8 cellular contexts compared by ENCODE assay signal in genomic region chr19:38850231-38850975, GRCh38. TPM values are rescaled to one million over a fixed set of nuclear protein-coding genes. Genes with fewer than 3 reads are reported as not detected.
A peak's percentile ranks its signal among the peaks of the same experiment; 100 is the strongest.
DNase-seq lines count a peak whose midpoint lies in the region; ATAC-seq lines count a peak whose summit lies in the region.

No MANE protein-coding gene starts in this region.

- peak overlapping the region; percentile 54 for H3K4me3 ChIP-seq in endocrine pancreas (ENCODE audit: control insufficient read depth, insufficient read depth, low read length)
- peak overlapping the region in 1 of 2 experiments; percentile 86 for H3K4me3 ChIP-seq in mesenchymal stem cell (ENCODE audit: insufficient read depth in 1 of 2, low read depth in 1 of 2, low read length in 2 of 2)

- H3K9me3 ChIP-seq in endocrine pancreas (ENCODE audit: control insufficient read depth, low read length) (no peaks in the 10 kb centered on the region), mesenchymal stem cell (ENCODE audit: control insufficient read depth, low read length) (no peaks in the 10 kb centered on the region)

- peak overlapping the region in 1 of 2 experiments; percentile 10 for H3K23ac ChIP-seq in mesenchymal stem cell (ENCODE audit: low read length in 2 of 2)

- H2BK5ac ChIP-seq in mesenchymal stem cell (ENCODE audit: low read depth, low read length, poor library complexity, severe bottlenecking) = no peak overlapping the region

- H3K18ac ChIP-seq in mesenchymal stem cell (ENCODE audit: low read depth in 1 of 2, low read length in 2 of 2) = peak overlapping the region; percentile 67 to 68

- H3K79me1 ChIP-seq in mesenchymal stem cell (replicated peaks; ENCODE audit: low read length, poor library complexity, severe bottlenecking) = peaks cover 1% of the 10 kb centered on the region

- H3K4me1 ChIP-seq in endocrine pancreas (ENCODE audit: control insufficient read depth, insufficient read depth, low read length) (no peaks in the 10 kb centered on the region), mesenchymal stem cell (ENCODE audit: control insufficient read depth, insufficient read depth, low read depth, low read length) (peaks cover 27% of the 10 kb centered on the region)

- 1% methylated on average over 38 of the region's 38 CpGs for WGBS in mesenchymal stem cell

- peak overlapping the region; percentile 73 for H3K9ac ChIP-seq in endocrine pancreas (ENCODE audit: control insufficient read depth, insufficient read depth, low read length)
- H3K9ac ChIP-seq in mesenchymal stem cell (ENCODE audit: low read length) = peak overlapping the region; percentile 91

- in situ Hi-C loops in Caki2 (cut with HindIII; ENCODE audit: low pct_unique_long_range_greater_than_20kb, low sequenced_read_pairs) = no loop called here

- no peak overlapping the region for H3K14ac ChIP-seq in mesenchymal stem cell (ENCODE audit: low read length in 2 of 2)

- H2AK5ac ChIP-seq in mesenchymal stem cell (ENCODE audit: low read length, severe bottlenecking) = peak overlapping the region; percentile 73

- peak overlapping the region; percentile 92 for H3K27ac ChIP-seq in mesenchymal stem cell (ENCODE audit: low read length, poor library complexity, severe bottlenecking)

- peak overlapping the region; percentile 91 for H4K91ac ChIP-seq in mesenchymal stem cell (ENCODE audit: low read length)

- ATAC-seq in GM21390 (IDR thresholded peaks at IDR 0.05; ENCODE audit: unreplicated experiment) = peak; percentile 55

- H2BK12ac ChIP-seq in mesenchymal stem cell (ENCODE audit: low read length in 2 of 2) = peak overlapping the region in 1 of 2 experiments; percentile 87

- peak overlapping the region; percentile 69 for H2BK120ac ChIP-seq in mesenchymal stem cell (ENCODE audit: low read depth, low read length)

- no peak overlapping the region for H2AFZ ChIP-seq in mesenchymal stem cell (ENCODE audit: low read depth, low read length)

- no peak overlapping the region for H2BK15ac ChIP-seq in mesenchymal stem cell (ENCODE audit: low read depth, poor library complexity, severe bottlenecking)

- peak overlapping the region; percentile 10 to 55 for H3K4ac ChIP-seq in mesenchymal stem cell (ENCODE audit: low read depth in 1 of 2, low read length in 2 of 2)

- H3K36me3 ChIP-seq in endocrine pancreas (ENCODE audit: control insufficient read depth, insufficient read depth, low read length) (peaks cover 10% of the 10 kb centered on the region), mesenchymal stem cell (ENCODE audit: control insufficient read depth in 1 of 2, insufficient read depth in 2 of 2, low read depth in 1 of 2, low read length in 2 of 2) (peaks cover 23 to 29% of the 10 kb centered on the region in 2 experiments)

- peak overlapping the region; percentile 84 for H3K4me2 ChIP-seq in mesenchymal stem cell (ENCODE audit: low read length, poor library complexity, severe bottlenecking)

- H3K27me3 ChIP-seq in endocrine pancreas (ENCODE audit: control insufficient read depth, insufficient read depth, low read length) (no peaks in the 10 kb centered on the region), mesenchymal stem cell (ENCODE audit: control insufficient read depth in 1 of 2, insufficient read depth in 1 of 2, low read length in 2 of 2) (no peaks in the 10 kb centered on the region)

- peak; percentile 100 for DNase-seq in Caki2 (ENCODE audit: low read depth)
- peak; percentile 84 to 100 (median 100) for DNase-seq in HUDEP-2 (lab: John Stamatoyannopoulos, UW; ENCODE audit: unreplicated experiment in 76 of 76)
- peak; percentile 100 for DNase-seq in NOMO-1 treated with dmso at 0.1 percent for 144 hours (lab: John Stamatoyannopoulos, UW; ENCODE audit: unreplicated experiment)
- peak; percentile 100 for DNase-seq in activated CD8-positive, alpha-beta memory T cell treated with anti-CD3 and anti-CD28 coated beads, Interleukin-2, amount 50 U/mL, for 1 hour (ENCODE audit: extremely low read depth)
- peak; percentile 100 for DNase-seq in mesenchymal stem cell
- peak; percentile 95 for DNase-seq in stimulated activated CD8-positive, alpha-beta memory T cell treated with anti-CD3 and anti-CD28 coated beads, Interleukin-12 subunit alpha, Interleukin-12 subunit beta, amount 100 ng/mL, for 24 hours (ENCODE audit: extremely low read depth)

- peak overlapping the region; percentile 90 for H4K8ac ChIP-seq in mesenchymal stem cell (ENCODE audit: low read length)

RNA-seq across cellular contexts. Expression of gene HNRNPL, which starts 0.6 kb away (rescaled TPM):
- total RNA-seq in Caki2 (2014; rRNA removed; shearing (Covaris generic); ENCODE audit: low replicate concordance) = 501 and 509 TPM in 2 replicates
- polyA plus RNA-seq in mesenchymal stem cell (2013, experiment 1 of 2) = 177 TPM
- polyA plus RNA-seq in mesenchymal stem cell (2013, experiment 2 of 2) = 181 TPM

RNA-seq across cellular contexts. Expression of gene ECH1, which starts 18.8 kb away (rescaled TPM):
- total RNA-seq in Caki2 (2014; rRNA removed; shearing (Covaris generic); ENCODE audit: low replicate concordance) = 241 and 276 TPM in 2 replicates
- polyA plus RNA-seq in mesenchymal stem cell (2013, experiment 1 of 2) = 137 TPM
- polyA plus RNA-seq in mesenchymal stem cell (2013, experiment 2 of 2) = 137 TPM

RNA-seq across cellular contexts. Expression of gene RINL, which starts 27.7 kb away (rescaled TPM):
- 9.9 and 12.6 TPM in 2 replicates for total RNA-seq in Caki2 (2014; rRNA removed; shearing (Covaris generic); ENCODE audit: low replicate concordance)
- polyA plus RNA-seq in mesenchymal stem cell (2013, experiment 1 of 2) = 1.1 TPM
- 1.6 TPM for polyA plus RNA-seq in mesenchymal stem cell (2013, experiment 2 of 2)

RNA-seq across cellular contexts. Expression of gene LGALS4, which starts 37.7 kb away (rescaled TPM):
- not detected in 2 replicates for total RNA-seq in Caki2 (2014; rRNA removed; shearing (Covaris generic); ENCODE audit: low replicate concordance)
- 0.11 TPM for polyA plus RNA-seq in mesenchymal stem cell (2013, experiment 1 of 2)
- polyA plus RNA-seq in mesenchymal stem cell (2013, experiment 2 of 2) = 0.15 TPM

RNA-seq across cellular contexts. Expression of gene SIRT2, which starts 49.0 kb away (rescaled TPM):
- 53.9 and 58.1 TPM in 2 replicates for total RNA-seq in Caki2 (2014; rRNA removed; shearing (Covaris generic); ENCODE audit: low replicate concordance)
- 57.6 TPM for polyA plus RNA-seq in mesenchymal stem cell (2013, experiment 1 of 2)
- 54.9 TPM for polyA plus RNA-seq in mesenchymal stem cell (2013, experiment 2 of 2)
